ENCODE assay signal across 1 cellular context in genomic region chr18:23636463-23636862, GRCh38. TPM values are rescaled to one million over a fixed set of nuclear protein-coding genes. Genes with fewer than 3 reads are reported as not detected.
"Had no signal": no experiment of that assay in that cellular context is flagged by ENCODE, and none has a peak within 500 bp of the region (broad histone marks: within the 10 kb centered on the region; RNA-seq: fewer than 3 reads in every experiment).

No MANE protein-coding gene starts in this region.

RNA-seq across cellular contexts. Expression of gene ANKRD29, which starts 26.2 kb away (rescaled TPM):
- total RNA-seq: natural killer cell treated with Interleukin-12 subunit alpha and Interleukin-12 subunit beta and Interleukin-15 and Interleukin-18, amount 100 ng/mL, for 72 hours had no signal
